15 cellular contexts compared by ENCODE assay signal in the genomic region with DNA sequence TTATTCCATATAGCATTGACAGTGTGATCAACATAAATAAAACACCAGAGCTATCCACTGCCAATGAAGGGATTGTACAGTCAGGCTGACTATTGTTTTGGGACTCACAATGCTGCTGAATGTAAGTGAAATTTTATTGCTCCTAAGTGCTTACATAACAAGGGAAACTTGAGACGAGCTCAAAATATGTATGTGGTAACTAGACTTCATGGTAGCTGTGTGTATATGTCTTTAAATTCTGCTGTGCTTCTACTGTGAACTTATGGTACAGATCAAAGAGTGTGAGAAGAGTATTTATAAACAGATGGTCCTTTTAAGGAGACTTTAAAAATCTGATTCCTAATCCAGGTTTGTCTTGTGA. TPM values are rescaled to one million over a fixed set of nuclear protein-coding genes. Genes with fewer than 3 reads are reported as not detected.
DNase-seq lines count a peak whose midpoint lies in the region; ATAC-seq, FAIRE-seq and TF ChIP-seq lines count a peak whose summit lies in the region.
"Had no signal": no experiment of that assay in that cellular context is flagged by ENCODE, and none has a peak within 500 bp of the region (broad histone marks: within the 10 kb centered on the region; RNA-seq: fewer than 3 reads in every experiment).

No MANE protein-coding gene starts in this region.

- peak; percentile 46 for FAIRE-seq in keratinocyte (lab: Jason Lieb, UNC)

- peaks cover 2% of the 10 kb centered on the region for H4K20me1 ChIP-seq in keratinocyte (ENCODE audit: control insufficient read depth, extremely low read depth, insufficient read depth, low read length)

- H3K9ac ChIP-seq in keratinocyte (ENCODE audit: control insufficient read depth, extremely low read depth, insufficient read depth, low read length), result no peak overlapping the region

- DNase-seq in MCF 10A (ENCODE audit: unreplicated experiment), result peak; percentile 46
- no peak for DNase-seq in breast epithelium (ENCODE audit: low spot score in 2 of 2)
- no peak for DNase-seq in keratinocyte (ENCODE audit: low read depth, low spot score)
- DNase-seq in type B pancreatic cell (ENCODE audit: extremely low spot score, unreplicated experiment), result no peak
- no peak for DNase-seq in activated CD4-positive, alpha-beta T cell treated with anti-CD3 and anti-CD28 coated beads for 48 hours
- no peak for DNase-seq in stimulated activated CD4-positive, alpha-beta T cell treated with anti-CD3 and anti-CD28 coated beads, Interleukin-2, amount 100 ng/mL, for 24 hours
- DNase-seq: activated CD4-positive, alpha-beta T cell treated with anti-CD3 and anti-CD28 coated beads for 36 hours; stimulated activated CD4-positive, alpha-beta T cell treated with anti-CD3 and anti-CD28 coated beads, Interleukin-15, amount 100 ng/mL, for 24 hours had no signal

- peaks cover 94% of the 10 kb centered on the region for H3K79me2 ChIP-seq in keratinocyte (ENCODE audit: control insufficient read depth, insufficient read depth, low read length)

- TF ChIP-seq POLR2A in breast epithelium (IDR thresholded peaks at IDR 0.05), result no peak

- ATAC-seq in HG02571 (IDR thresholded peaks at IDR 0.05; ENCODE audit: unreplicated experiment), result no peak
- ATAC-seq: activated CD4-positive, alpha-beta T cell treated with anti-CD3 and anti-CD28 coated beads for 36 hours; natural killer cell treated with Interleukin-12 subunit alpha and Interleukin-12 subunit beta and Interleukin-15 and Interleukin-18, amount 100 ng/mL, for 72 hours had no signal

- H3K9me3 ChIP-seq in breast epithelium (no peaks in the 10 kb centered on the region), keratinocyte (ENCODE audit: control insufficient read depth, low read depth, low read length) (no peaks in the 10 kb centered on the region)
- H3K9me3 ChIP-seq: esophagus muscularis mucosa, SJSA1, uterus had no signal

- peaks cover 35% of the 10 kb centered on the region for H3K4me1 Mint-ChIP-seq in MCF 10A (ENCODE audit: insufficient read depth, unreplicated experiment)
- H3K4me1 Mint-ChIP-seq in brain, result peaks cover 75% of the 10 kb centered on the region
- peaks cover 21% of the 10 kb centered on the region for H3K4me1 Mint-ChIP-seq in type B pancreatic cell (ENCODE audit: unreplicated experiment)

- POLR2A ChIA-PET in MCF 10A (lab: Yijun Ruan, JAX), result interaction anchor here (0.5 to 2.4 kb wide), 4 partner anchors 12 to 520 kb away, joined by 3 to 11 read pairs (median 4); no protein-coding TSS in a partner anchor

- no peaks in the 10 kb centered on the region for H3K9me1 ChIP-seq in keratinocyte (ENCODE audit: control insufficient read depth, extremely low read depth, insufficient read depth, low read length)

- CTCF ChIA-PET in MCF 10A (lab: Yijun Ruan, JAX), result interaction anchor here (0.7 to 1.8 kb wide), 10 partner anchors 70 to 1478 kb away, joined by 3 to 6 read pairs (median 3); no protein-coding TSS in a partner anchor

- no peak overlapping the region for H3K27ac Mint-ChIP-seq in MCF 10A (ENCODE audit: low read depth, unreplicated experiment)
- peak overlapping the region in 2 of 5 experiments; percentile 87 to 93 for H3K27ac Mint-ChIP-seq in brain
- H3K27ac Mint-ChIP-seq in type B pancreatic cell, result no peak overlapping the region
- H3K27ac Mint-ChIP-seq: activated CD4-positive, alpha-beta T cell treated with anti-CD3 and anti-CD28 coated beads for 36 hours; activated T-helper 1 cell treated with anti-CD3 and anti-CD28 coated beads, Interleukin-12 subunit alpha, Interleukin-12 subunit beta, Interleukin-2, Interleukin-4 antibody, amounts not matched to agents 30 ng/mL and 10 ng/mL and 1 ng/mL, durations not matched to agents 14 hours and 24 hours and 36 hours; natural killer cell treated with Interleukin-12 subunit alpha and Interleukin-12 subunit beta and Interleukin-15 and Interleukin-18, amount 100 ng/mL, for 72 hours had no signal

- H3K4me1 ChIP-seq in breast epithelium, result no peaks in the 10 kb centered on the region
- H3K4me1 ChIP-seq in keratinocyte (ENCODE audit: control insufficient read depth, extremely low read depth, insufficient read depth, low read length), result peaks cover 15% of the 10 kb centered on the region
- H3K4me1 ChIP-seq: uterus had no signal

- no TSS peak for BruUV-seq in MCF 10A (replicated peaks; lab: Mats Ljungman, UMichigan)

- H3K36me3 Mint-ChIP-seq in MCF 10A (ENCODE audit: insufficient read depth, unreplicated experiment) (peaks cover 9% of the 10 kb centered on the region), brain (peaks cover 27% of the 10 kb centered on the region), type B pancreatic cell (peaks cover 12% of the 10 kb centered on the region)
- H3K36me3 Mint-ChIP-seq: natural killer cell treated with Interleukin-12 subunit alpha and Interleukin-12 subunit beta and Interleukin-15 and Interleukin-18, amount 100 ng/mL, for 72 hours had no signal

- no peak overlapping the region for H2AFZ ChIP-seq in keratinocyte (ENCODE audit: control insufficient read depth, low read length)

- H3K4me3 ChIP-seq in breast epithelium, result no peak overlapping the region
- H3K4me3 ChIP-seq in keratinocyte (ENCODE audit: control insufficient read depth in 2 of 3, extremely low read depth in 1 of 3, insufficient read depth in 2 of 3, low read depth in 1 of 3, low read length in 3 of 3), result peak overlapping the region in 1 of 3 experiments; percentile 31

- peak overlapping the region; percentile 72 for H3K4me2 ChIP-seq in keratinocyte (ENCODE audit: control insufficient read depth, extremely low read depth, insufficient read depth, low read depth, low read length)

- TF ChIP-seq CTCF in MCF 10A (IDR thresholded peaks at IDR 0.05; ENCODE audit: unreplicated experiment) (no peak), breast epithelium (IDR thresholded peaks at IDR 0.05) (no peak), brain (conservative IDR thresholded peaks at IDR 0.05) (no peak), keratinocyte (optimal IDR thresholded peaks at IDR 0.05 in 1 of 3, IDR thresholded peaks at IDR 0.05 in 1 of 3, conservative IDR thresholded peaks at IDR 0.05 in 1 of 3; ENCODE audit: extremely low read depth in 1 of 3, insufficient read depth in 2 of 3, low read length in 3 of 3) (no peak), type B pancreatic cell (conservative IDR thresholded peaks at IDR 0.05) (no peak)

- no peaks in the 10 kb centered on the region for H3K36me3 ChIP-seq in breast epithelium
- peaks cover 0 to 19% of the 10 kb centered on the region in 2 experiments for H3K36me3 ChIP-seq in keratinocyte (ENCODE audit: control insufficient read depth in 2 of 2, extremely low read depth in 1 of 2, insufficient read depth in 2 of 2, low read length in 2 of 2)
- H3K36me3 ChIP-seq: esophagus muscularis mucosa, uterus had no signal

- H3K27ac ChIP-seq in breast epithelium, result no peak overlapping the region
- H3K27ac ChIP-seq in keratinocyte (ENCODE audit: control insufficient read depth, insufficient read depth, low read length), result no peak overlapping the region

- peak overlapping the region; percentile 86 for H3K4me3 Mint-ChIP-seq in MCF 10A (ENCODE audit: unreplicated experiment)
- H3K4me3 Mint-ChIP-seq in brain, result peak overlapping the region; percentile 88 to 94 (median 91)
- H3K4me3 Mint-ChIP-seq in type B pancreatic cell, result peak overlapping the region; percentile 90
- H3K4me3 Mint-ChIP-seq: activated CD4-positive, alpha-beta T cell treated with anti-CD3 and anti-CD28 coated beads for 36 hours; activated T-helper 1 cell treated with anti-CD3 and anti-CD28 coated beads, Interleukin-12 subunit alpha, Interleukin-12 subunit beta, Interleukin-2, Interleukin-4 antibody, amounts not matched to agents 30 ng/mL and 10 ng/mL and 1 ng/mL, durations not matched to agents 14 hours and 24 hours and 36 hours; natural killer cell treated with Interleukin-12 subunit alpha and Interleukin-12 subunit beta and Interleukin-15 and Interleukin-18, amount 100 ng/mL, for 72 hours had no signal

- peaks cover 0 to 26% of the 10 kb centered on the region in 2 donors for H3K27me3 ChIP-seq in breast epithelium
- H3K27me3 ChIP-seq in keratinocyte (ENCODE audit: control insufficient read depth, extremely low read depth, insufficient read depth, low read length), result no peaks in the 10 kb centered on the region
- H3K27me3 ChIP-seq: SJSA1, uterus had no signal

- dilution Hi-C loops in keratinocyte (cut with MboI; ENCODE audit: extremely low pct_ligation_motif_present, low sequenced_read_pairs), result no loop called here

- no peaks in the 10 kb centered on the region for H3K9me3 Mint-ChIP-seq in MCF 10A (ENCODE audit: unreplicated experiment)
- peaks cover 0 to 4% (median 0%) of the 10 kb centered on the region in 5 experiments for H3K9me3 Mint-ChIP-seq in brain
- no peaks in the 10 kb centered on the region for H3K9me3 Mint-ChIP-seq in type B pancreatic cell
- H3K9me3 Mint-ChIP-seq: activated T-helper 1 cell treated with anti-CD3 and anti-CD28 coated beads, Interleukin-12 subunit alpha, Interleukin-12 subunit beta, Interleukin-2, Interleukin-4 antibody, amounts not matched to agents 30 ng/mL and 10 ng/mL and 1 ng/mL, durations not matched to agents 14 hours and 24 hours and 36 hours; natural killer cell treated with Interleukin-12 subunit alpha and Interleukin-12 subunit beta and Interleukin-15 and Interleukin-18, amount 100 ng/mL, for 72 hours had no signal

- intact Hi-C loops in MCF 10A (cut with micrococcal nuclease), result loop anchor here (10.0 kb wide), 1 partner anchor 732 kb away; no protein-coding TSS in a partner anchor
- intact Hi-C loops in breast epithelium (cut with DNase I; ENCODE audit: low total_unique reads), result no loop called here

- no peaks in the 10 kb centered on the region for H3K27me3 Mint-ChIP-seq in MCF 10A (ENCODE audit: insufficient read depth, unreplicated experiment)
- peaks cover 16% of the 10 kb centered on the region for H3K27me3 Mint-ChIP-seq in brain
- peaks cover 47% of the 10 kb centered on the region for H3K27me3 Mint-ChIP-seq in type B pancreatic cell

RNA-seq across cellular contexts. Expression of gene FLRT2, which starts 6.9 kb away (rescaled TPM):
- total RNA-seq in MCF 10A (2022) (153 and 204 TPM in 2 replicates), breast epithelium (10 to 100 TPM in 2 of 3 donors, 1 to 10 TPM in 1; 5.2 to 12.6 (median 10.5) TPM), type B pancreatic cell (ENCODE audit: low replicate concordance) (30.3 and 127 TPM in 2 replicates)
- polyA plus RNA-seq in brain (ENCODE audit: insufficient read depth, low read depth, low replicate concordance) (3.9 TPM), keratinocyte (49.3 to 74.4 TPM (median 69.2 TPM) in 3 replicates)
- 55.8 TPM for polyA plus RNA-seq in keratinocyte (2011; ENCODE audit: low read depth)
- polyA plus RNA-seq in keratinocyte (2011; cell fraction: cytosol; rRNA removed), result 22.2 and 23.3 TPM in 2 replicates
- 229 and 258 TPM in 2 replicates for polyA plus RNA-seq in keratinocyte (2011; cell fraction: nucleus; rRNA removed)
- polyA plus RNA-seq in keratinocyte (2012; ENCODE audit: low replicate concordance), result 29.4 and 43.2 TPM in 2 replicates
- polyA minus RNA-seq in keratinocyte, result 63.4 to 138 TPM (median 138 TPM) in 3 replicates
- 50.3 TPM for polyA minus RNA-seq in keratinocyte (2011; cell fraction: cytosol; rRNA and poly(A)+ RNA removed)
- 292 and 345 TPM in 2 replicates for polyA minus RNA-seq in keratinocyte (2011; cell fraction: nucleus; rRNA and poly(A)+ RNA removed)
- total RNA-seq: activated CD4-positive, alpha-beta T cell treated with anti-CD3 and anti-CD28 coated beads for 36 hours; activated T-helper 1 cell treated with anti-CD3 and anti-CD28 coated beads, Interleukin-12 subunit alpha, Interleukin-12 subunit beta, Interleukin-2, Interleukin-4 antibody, amounts not matched to agents 30 ng/mL and 10 ng/mL and 1 ng/mL, durations not matched to agents 14 hours and 24 hours and 36 hours had no signal
